Comparison of ENCODE assay signal across 1 cellular context in the genomic region with DNA sequence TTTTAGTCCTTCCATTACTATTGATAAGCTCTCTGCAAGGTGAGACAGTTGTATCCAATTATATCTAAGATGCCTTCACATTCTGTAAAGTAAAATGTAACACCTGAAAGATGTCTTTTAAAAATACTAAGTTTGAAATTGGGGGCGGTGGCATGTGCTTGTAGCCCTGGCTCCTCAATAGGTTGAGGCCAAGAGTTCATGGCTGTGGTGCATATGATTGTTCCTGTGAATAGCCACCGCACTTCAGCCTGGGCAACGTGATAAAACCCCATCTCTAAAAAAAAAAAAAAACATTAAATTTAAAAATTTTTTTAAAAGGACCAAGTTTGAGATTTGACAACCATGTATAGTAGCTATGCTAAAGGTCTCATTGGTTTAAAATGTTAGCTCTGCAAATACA.
TF ChIP-seq lines count a peak whose summit lies in the region.

No MANE protein-coding gene starts in this region.

TF ChIP-seq in HepG2, 621 proteins besides CTCF, POLR2A, EP300 and RAD21:
- TF ChIP-seq GLI4 (CRISPR knock-in tag; IDR thresholded peaks at IDR 0.05; ENCODE audit: borderline replicate concordance) = no peak
- TF ChIP-seq, protein P1, sequence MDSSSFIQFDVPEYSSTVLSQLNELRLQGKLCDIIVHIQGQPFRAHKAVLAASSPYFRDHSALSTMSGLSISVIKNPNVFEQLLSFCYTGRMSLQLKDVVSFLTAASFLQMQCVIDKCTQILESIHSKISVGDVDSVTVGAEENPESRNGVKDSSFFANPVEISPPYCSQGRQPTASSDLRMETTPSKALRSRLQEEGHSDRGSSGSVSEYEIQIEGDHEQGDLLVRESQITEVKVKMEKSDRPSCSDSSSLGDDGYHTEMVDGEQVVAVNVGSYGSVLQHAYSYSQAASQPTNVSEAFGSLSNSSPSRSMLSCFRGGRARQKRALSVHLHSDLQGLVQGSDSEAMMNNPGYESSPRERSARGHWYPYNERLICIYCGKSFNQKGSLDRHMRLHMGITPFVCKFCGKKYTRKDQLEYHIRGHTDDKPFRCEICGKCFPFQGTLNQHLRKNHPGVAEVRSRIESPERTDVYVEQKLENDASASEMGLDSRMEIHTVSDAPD (CRISPR knock-in tag; IDR thresholded peaks at IDR 0.05) = no peak
- TF ChIP-seq, protein P2, sequence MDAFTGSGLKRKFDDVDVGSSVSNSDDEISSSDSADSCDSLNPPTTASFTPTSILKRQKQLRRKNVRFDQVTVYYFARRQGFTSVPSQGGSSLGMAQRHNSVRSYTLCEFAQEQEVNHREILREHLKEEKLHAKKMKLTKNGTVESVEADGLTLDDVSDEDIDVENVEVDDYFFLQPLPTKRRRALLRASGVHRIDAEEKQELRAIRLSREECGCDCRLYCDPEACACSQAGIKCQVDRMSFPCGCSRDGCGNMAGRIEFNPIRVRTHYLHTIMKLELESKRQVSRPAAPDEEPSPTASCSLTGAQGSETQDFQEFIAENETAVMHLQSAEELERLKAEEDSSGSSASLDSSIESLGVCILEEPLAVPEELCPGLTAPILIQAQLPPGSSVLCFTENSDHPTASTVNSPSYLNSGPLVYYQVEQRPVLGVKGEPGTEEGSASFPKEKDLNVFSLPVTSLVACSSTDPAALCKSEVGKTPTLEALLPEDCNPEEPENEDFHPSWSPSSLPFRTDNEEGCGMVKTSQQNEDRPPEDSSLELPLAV (CRISPR knock-in tag; conservative IDR thresholded peaks at IDR 0.05; ENCODE audit: low read depth) = no peak
TF ChIP-seq in HepG2: peak in this region for 0.
